ENCODE assay signal across 28 cellular contexts in genomic region chr2:241668839-241669238, GRCh38.
"Had no signal": no experiment of that assay in that cellular context is flagged by ENCODE, and none has a peak within 500 bp of the region (broad histone marks: within the 10 kb centered on the region; RNA-seq: fewer than 3 reads in every experiment).

No MANE protein-coding gene starts in this region.

- H3K9ac ChIP-seq: neural progenitor cell had no signal

- H3K27me3 Mint-ChIP-seq: stimulated activated naive B cell treated with anti-CD40 and anti-IgM and Interleukin-4, amounts not matched to agents 10 μg/mL and 1 μg/mL and 100 μg/mL, for 72 hours; stimulated activated naive CD8-positive, alpha-beta T cell treated with anti-CD3 and anti-CD28 coated beads, Interleukin-15, Interleukin-2, amounts not matched to agents 100 ng/mL and 50 ng/mL, for 24 hours had no signal

- H3K4me1 ChIP-seq: pancreas, prostate gland, right lobe of liver, stomach, thyroid gland, tibial nerve, upper lobe of left lung, vagina had no signal

- H3K4me3 ChIP-seq: neural progenitor cell, pancreas, prostate gland, right lobe of liver, sigmoid colon, stomach, thoracic aorta, thyroid gland, tibial nerve, upper lobe of left lung, vagina had no signal

- H3K4me3 Mint-ChIP-seq: natural killer cell; nephron; neural progenitor cell; stimulated activated effector memory CD8-positive, alpha-beta T cell treated with anti-CD3 and anti-CD28 coated beads, Interleukin-12 subunit alpha, Interleukin-12 subunit beta, amount 100 ng/mL, for 72 hours; stimulated activated naive B cell treated with anti-CD40 and anti-IgM and Interleukin-4, amounts not matched to agents 10 μg/mL and 1 μg/mL and 100 μg/mL, for 72 hours; stimulated activated naive CD8-positive, alpha-beta T cell treated with anti-CD3 and anti-CD28 coated beads, Interleukin-15, Interleukin-2, amounts not matched to agents 100 ng/mL and 50 ng/mL, for 24 hours had no signal

- DNase-seq: natural killer cell; nucleus accumbens; retina; right cardiac atrium; right lobe of liver; sigmoid colon; small intestine; stimulated activated CD4-positive, alpha-beta T cell treated with anti-CD3 and anti-CD28 coated beads, Interleukin-15, amount 100 ng/mL, for 24 hours; stimulated activated CD4-positive, alpha-beta T cell treated with anti-CD3 and anti-CD28 coated beads, Interleukin-2, amount 100 ng/mL, for 24 hours; stimulated activated CD4-positive, alpha-beta T cell treated with anti-CD3 and anti-CD28 coated beads, Interleukin-2, amount 100 ng/mL, for 48 hours; stimulated activated CD4-positive, alpha-beta T cell treated with anti-CD3 and anti-CD28 coated beads, Interleukin-4, amount 100 ng/mL, for 24 hours; stimulated activated naive B cell treated with anti-CD40 and anti-IgM and Interleukin-4, amounts not matched to agents 10 μg/mL and 1 μg/mL and 100 μg/mL, for 72 hours; stimulated activated naive CD4-positive, alpha-beta T cell treated with Interleukin-2 at 50 U/mL for 16 hours; stomach; thyroid gland; trophoblast cell had no signal

- ATAC-seq: natural killer cell; pancreas; right cardiac atrium; right lobe of liver; stimulated activated effector memory CD8-positive, alpha-beta T cell treated with anti-CD3 and anti-CD28 coated beads, Interleukin-12 subunit alpha, Interleukin-12 subunit beta, amount 100 ng/mL, for 72 hours; stimulated activated naive B cell treated with anti-CD40 and anti-IgM and Interleukin-4, amounts not matched to agents 10 μg/mL and 1 μg/mL and 100 μg/mL, for 72 hours had no signal

- H3K27me3 ChIP-seq: neural progenitor cell, neutrophil, pancreas, right lobe of liver, sigmoid colon, stomach, thyroid gland, tibial nerve, upper lobe of left lung, vagina had no signal

- H3K27ac ChIP-seq: neural progenitor cell, neutrophil, pancreas, prostate gland, right lobe of liver, sigmoid colon, stomach, thoracic aorta, thyroid gland, tibial nerve, upper lobe of left lung, vagina had no signal

- H3K4me2 ChIP-seq: neural progenitor cell had no signal

- H3K36me3 Mint-ChIP-seq: natural killer cell had no signal

- H3K9me3 Mint-ChIP-seq: natural killer cell; nephron; neural progenitor cell; stimulated activated effector memory CD8-positive, alpha-beta T cell treated with anti-CD3 and anti-CD28 coated beads, Interleukin-12 subunit alpha, Interleukin-12 subunit beta, amount 100 ng/mL, for 72 hours; stimulated activated naive B cell treated with anti-CD40 and anti-IgM and Interleukin-4, amounts not matched to agents 10 μg/mL and 1 μg/mL and 100 μg/mL, for 72 hours; stimulated activated naive CD8-positive, alpha-beta T cell treated with anti-CD3 and anti-CD28 coated beads, Interleukin-15, Interleukin-2, amounts not matched to agents 100 ng/mL and 50 ng/mL, for 24 hours had no signal

- FAIRE-seq: pancreas, small intestine, urothelium cell line had no signal

- H2AFZ ChIP-seq: neural progenitor cell had no signal

- H3K36me3 ChIP-seq: neural progenitor cell had no signal

- H3K9me3 ChIP-seq: neutrophil, pancreas, prostate gland, right lobe of liver, sigmoid colon, stomach, thoracic aorta, thyroid gland, tibial nerve, upper lobe of left lung, vagina had no signal

- H3K27ac Mint-ChIP-seq: natural killer cell; nephron; neural progenitor cell; stimulated activated effector memory CD8-positive, alpha-beta T cell treated with anti-CD3 and anti-CD28 coated beads, Interleukin-12 subunit alpha, Interleukin-12 subunit beta, amount 100 ng/mL, for 72 hours; stimulated activated naive B cell treated with anti-CD40 and anti-IgM and Interleukin-4, amounts not matched to agents 10 μg/mL and 1 μg/mL and 100 μg/mL, for 72 hours; stimulated activated naive CD8-positive, alpha-beta T cell treated with anti-CD3 and anti-CD28 coated beads, Interleukin-15, Interleukin-2, amounts not matched to agents 100 ng/mL and 50 ng/mL, for 24 hours had no signal
